ENCODE assay signal across 8 cellular contexts in genomic region chr9:91796516-91796915, GRCh38.
DNase-seq lines count a peak whose midpoint lies in the region; TF ChIP-seq lines count a peak whose summit lies in the region.
"Not testable (repeated sequence)": the region's sequence is repeated elsewhere in the genome, so short reads cannot be mapped to it uniquely, and the experiment has no call there.

No MANE protein-coding gene starts in this region.

- H3K4me1 ChIP-seq in CD8-positive, alpha-beta memory T cell (ENCODE audit: insufficient read depth, low read length) = peaks cover 13% of the 10 kb centered on the region
- H3K4me1 ChIP-seq in mesodermal cell (ENCODE audit: control insufficient read depth, insufficient read depth, low read length, poor library complexity, severe bottlenecking) = not testable (repeated sequence)

- CTCF ChIA-PET in CD8-positive, alpha-beta memory T cell (lab: Charles Lee) = not testable (repeated sequence)

- not testable (repeated sequence) for H3K27me3 ChIP-seq in CD8-positive, alpha-beta memory T cell (ENCODE audit: insufficient read depth, low read length, poor library complexity, severe bottlenecking)

- TF ChIP-seq POLR2A in NB4 (IDR thresholded peaks at IDR 0.05; ENCODE audit: extremely low read depth, insufficient read length); erythroblast (IDR thresholded peaks at IDR 0.05; ENCODE audit: low read length): not testable (repeated sequence)

- peaks cover 0 to 20% (median 9%) of the 10 kb centered on the region in 5 donors for H3K9me3 Mint-ChIP-seq in CD8-positive, alpha-beta memory T cell
- H3K9me3 Mint-ChIP-seq in T-helper 2 cell treated with Interferon-gamma antibody and Interleukin-4, amounts not matched to agents 5 μg/mL and 100 μg/mL, for 36 hours = not testable (repeated sequence)

- H3K27ac ChIP-seq in CD8-positive, alpha-beta memory T cell (ENCODE audit: low read depth, low read length) = not testable (repeated sequence)
- peak overlapping the region; percentile 66 for H3K27ac ChIP-seq in mesodermal cell (ENCODE audit: low read depth, low read length, severe bottlenecking)

- not testable (repeated sequence) for H3K27me3 Mint-ChIP-seq in CD8-positive, alpha-beta memory T cell; T-helper 2 cell treated with Interferon-gamma antibody and Interleukin-4, amounts not matched to agents 5 μg/mL and 100 μg/mL, for 36 hours (ENCODE audit: low read depth)

- TF ChIP-seq CTCF in NB4 (IDR thresholded peaks at IDR 0.05; ENCODE audit: low read depth, low read length) = not testable (repeated sequence)

- POLR2A ChIA-PET in CD8-positive, alpha-beta memory T cell (lab: Charles Lee) = interaction anchor here (0.7 kb wide), 1 partner anchor 116 kb away, joined by 8 read pairs; no protein-coding TSS in a partner anchor

- DNase-seq in CD8-positive, alpha-beta memory T cell = peak in 4 of 5 donors; percentile 37 to 75 (median 61)
- DNase-seq in NB4 (ENCODE audit: low read depth) (peak; percentile 39), erythroblast (lab: John Stamatoyannopoulos, UW) (peak; percentile 80 to 81)
- DNase-seq in T-helper 2 cell treated with Interferon-gamma antibody and Interleukin-4, amounts not matched to agents 5 μg/mL and 100 μg/mL, for 36 hours (ENCODE audit: low spot score) = peak; percentile 10
- peak; percentile 39 for DNase-seq in activated CD8-positive, alpha-beta memory T cell treated with anti-CD3 and anti-CD28 coated beads, Interleukin-2, amount 50 U/mL, for 4 hours
- DNase-seq in activated naive CD4-positive, alpha-beta T cell treated with Interleukin-2 at 50 U/mL for 16 hours = peak; percentile 45
- peak; percentile 32 to 33 for DNase-seq in stimulated activated CD8-positive, alpha-beta memory T cell treated with anti-CD3 and anti-CD28 coated beads, Interleukin-7, amount 100 ng/mL, for 4 hours (ENCODE audit: low read depth in 2 of 2)

- H3K4me3 Mint-ChIP-seq in CD8-positive, alpha-beta memory T cell = peak overlapping the region in 2 of 7 donors; percentile 4 to 60
- not testable (repeated sequence) for H3K4me3 Mint-ChIP-seq in T-helper 2 cell treated with Interferon-gamma antibody and Interleukin-4, amounts not matched to agents 5 μg/mL and 100 μg/mL, for 36 hours

- H3K27ac Mint-ChIP-seq in CD8-positive, alpha-beta memory T cell = peak overlapping the region; percentile 58 to 97 (median 94)
- not testable (repeated sequence) for H3K27ac Mint-ChIP-seq in T-helper 2 cell treated with Interferon-gamma antibody and Interleukin-4, amounts not matched to agents 5 μg/mL and 100 μg/mL, for 36 hours

- peaks cover 29 to 40% (median 30%) of the 10 kb centered on the region in 3 donors for H3K4me1 Mint-ChIP-seq in CD8-positive, alpha-beta memory T cell
- H3K4me1 Mint-ChIP-seq in T-helper 2 cell treated with Interferon-gamma antibody and Interleukin-4, amounts not matched to agents 5 μg/mL and 100 μg/mL, for 36 hours (ENCODE audit: low read depth) = peaks cover 11% of the 10 kb centered on the region

- not testable (repeated sequence) for H3K36me3 Mint-ChIP-seq in CD8-positive, alpha-beta memory T cell; T-helper 2 cell treated with Interferon-gamma antibody and Interleukin-4, amounts not matched to agents 5 μg/mL and 100 μg/mL, for 36 hours (ENCODE audit: low read depth)

- H3K9me3 ChIP-seq in CD8-positive, alpha-beta memory T cell (ENCODE audit: low read length); mesodermal cell (ENCODE audit: control insufficient read depth, low read length): not testable (repeated sequence)

- not testable (repeated sequence) for H3K4me3 ChIP-seq in CD8-positive, alpha-beta memory T cell (ENCODE audit: low read length); NB4 (ENCODE audit: low read depth, low read length); mesodermal cell (ENCODE audit: extremely low read depth, insufficient read depth, low read length, poor library complexity, severe bottlenecking)

- H3K36me3 ChIP-seq in CD8-positive, alpha-beta memory T cell (ENCODE audit: insufficient read depth, low read length); mesodermal cell (ENCODE audit: control insufficient read depth, insufficient read depth, low read length): not testable (repeated sequence)

- 86% methylated on average over 2 of the region's 4 CpGs; no CpG with 5 or more reads in 1 of the 2 experiments for WGBS in mesodermal cell (ENCODE audit: insufficient coverage in 2 of 2), 2 experiments

Comparison
In these comparisons a context has a peak if more than half of its experiments do, and no peak if none do; other contexts are left out.
1. DNase-seq: peak in every context shown above with its lines; median percentile 80 in erythroblast; 61 in CD8-positive, alpha-beta memory T cell; 45 in activated naive CD4-positive, alpha-beta T cell treated with Interleukin-2 at 50 U/mL for 16 hours; 39 in NB4; 39 in activated CD8-positive, alpha-beta memory T cell treated with anti-CD3 and anti-CD28 coated beads, Interleukin-2, amount 50 U/mL, for 4 hours; 32 in stimulated activated CD8-positive, alpha-beta memory T cell treated with anti-CD3 and anti-CD28 coated beads, Interleukin-7, amount 100 ng/mL, for 4 hours; 10 in T-helper 2 cell treated with Interferon-gamma antibody and Interleukin-4, amounts not matched to agents 5 μg/mL and 100 μg/mL, for 36 hours.